11 cellular contexts compared by ENCODE assay signal in genomic region chr7:47153076-47153475, GRCh38.
DNase-seq lines count a peak whose midpoint lies in the region; ATAC-seq, FAIRE-seq and TF ChIP-seq lines count a peak whose summit lies in the region.
"Had no signal": no experiment of that assay in that cellular context is flagged by ENCODE, and none has a peak within 500 bp of the region (broad histone marks: within the 10 kb centered on the region; RNA-seq: fewer than 3 reads in every experiment).

No MANE protein-coding gene starts in this region.

- intact Hi-C loops in posterior vena cava (cut with DNase I) = no loop called here

- no peak overlapping the region for H3K4me3 ChIP-seq in bronchial epithelial cell (ENCODE audit: low read depth, low read length)
- H3K4me3 ChIP-seq: GM12878 had no signal

- FAIRE-seq in bronchial epithelial cell (lab: Jason Lieb, UNC) = no peak
- FAIRE-seq: GM12878, keratinocyte had no signal

- no peak for ATAC-seq in HG02610 (IDR thresholded peaks at IDR 0.05; ENCODE audit: unreplicated experiment)
- ATAC-seq: GM12878; stimulated activated memory B cell treated with anti-CD40 and anti-IgM and Interleukin-4, amounts not matched to agents 10 μg/mL and 1 μg/mL and 100 μg/mL, for 72 hours had no signal

- peak; percentile 56 for DNase-seq in COR-L47 (lab: John Stamatoyannopoulos, UW)
- DNase-seq in NCI-H1417 (lab: John Stamatoyannopoulos, UW) = peak in 2 of 3 experiments; percentile 63 to 93
- DNase-seq in bronchial epithelial cell (ENCODE audit: low read depth) = peak; percentile 57
- peak; percentile 31 for DNase-seq in medulla oblongata (ENCODE audit: extremely low spot score)
- DNase-seq in D341Med (ENCODE audit: low spot score) = no peak
- no peak for DNase-seq in 8988T
- no peak for DNase-seq in posterior vena cava (ENCODE audit: low spot score)

- H3K36me3 ChIP-seq in bronchial epithelial cell (ENCODE audit: control insufficient read depth, insufficient read depth, low read length) = no peaks in the 10 kb centered on the region

- no peaks in the 10 kb centered on the region for H3K27me3 ChIP-seq in bronchial epithelial cell (ENCODE audit: control insufficient read depth, insufficient read depth, low read length)

- no peak for TF ChIP-seq CTCF in bronchial epithelial cell (IDR thresholded peaks at IDR 0.05; ENCODE audit: insufficient read depth, low read length, severe bottlenecking)

Comparison
In these comparisons a context has a peak if more than half of its experiments do, and no peak if none do; other contexts are left out.
1. DNase-seq: peak in COR-L47 (single experiment), NCI-H1417 (2 of 3), bronchial epithelial cell (single experiment) and medulla oblongata (single experiment); none in D341Med (single experiment), 8988T (single experiment) and posterior vena cava (single experiment).